12 cellular contexts compared by ENCODE assay signal in the genomic region with DNA sequence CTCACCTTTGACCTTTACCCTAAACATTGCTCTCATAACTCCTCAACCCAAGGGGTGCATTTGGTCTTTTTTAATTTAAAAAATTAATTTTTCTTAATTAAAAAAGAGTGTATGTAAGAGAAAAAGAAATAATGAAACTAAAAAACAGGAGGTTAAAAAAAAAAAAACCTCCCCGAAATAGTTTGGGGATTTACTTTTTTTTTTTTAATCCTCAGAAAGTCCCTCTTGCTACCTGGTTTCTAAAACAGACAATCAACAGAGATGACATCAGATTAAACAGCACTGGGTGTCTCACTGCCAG.
A peak's percentile ranks its signal among the peaks of the same experiment; 100 is the strongest.
DNase-seq lines count a peak whose midpoint lies in the region; ATAC-seq and TF ChIP-seq lines count a peak whose summit lies in the region.
"Had no signal": no experiment of that assay in that cellular context is flagged by ENCODE, and none has a peak within 500 bp of the region (broad histone marks: within the 10 kb centered on the region; RNA-seq: fewer than 3 reads in every experiment).

No MANE protein-coding gene starts in this region.

- intact Hi-C loops in Caco-2 (cut with micrococcal nuclease; ENCODE audit: unreplicated experiment) = no loop called here
- intact Hi-C loops in heart left ventricle (cut with DNase I) = loop anchor here in 2 of 10 donors (5.0 to 10.0 kb wide), 2 partner anchors 155 to 297 kb away; partner anchors contain the start of gene SOX9 (in 1 of the 2)

- no peaks in the 10 kb centered on the region for H4K20me1 ChIP-seq in MM.1S (ENCODE audit: insufficient read depth, low read length)
- H4K20me1 ChIP-seq in hepatocyte (ENCODE audit: insufficient read depth, poor library complexity, severe bottlenecking) = no peaks in the 10 kb centered on the region

- no peak overlapping the region for H3K4me3 Mint-ChIP-seq in Caco-2 (ENCODE audit: unreplicated experiment)
- H3K4me3 Mint-ChIP-seq in HFFc6 = peak overlapping the region; percentile 71; the same call in 1 of the 2 replicates
- no peak overlapping the region for H3K4me3 Mint-ChIP-seq in T-cell
- H3K4me3 Mint-ChIP-seq: activated T-cell treated with anti-CD3 and anti-CD28 coated beads, Interleukin-2, amount 50 U/mL, for 4 hours had no signal

- H3K4me1 Mint-ChIP-seq in Caco-2 (ENCODE audit: low read depth, unreplicated experiment) (peaks cover 44% of the 10 kb centered on the region), HFFc6 (ENCODE audit: low read depth) (peaks cover 49% of the 10 kb centered on the region), T-cell (peaks cover 0 to 24% (median 3%) of the 10 kb centered on the region in 3 donors)

- H3K4me3 ChIP-seq in Caco-2 (ENCODE audit: low read depth, low read length) (no peak overlapping the region), MM.1S (ENCODE audit: low read length) (peak overlapping the region; percentile 30; the same call in 1 of the 2 replicates), hepatocyte (no peak overlapping the region), heart left ventricle (no peak overlapping the region)
- H3K4me3 ChIP-seq: prostate gland had no signal

- peak overlapping the region; percentile 77 for H3K9ac ChIP-seq in MM.1S (ENCODE audit: low read length)

- no peak for TF ChIP-seq POLR2A in heart left ventricle (IDR thresholded peaks at IDR 0.05)

- 89% methylated on average over 1 of the region's 1 CpG for WGBS in hepatocyte (ENCODE audit: low lambda C conversion rate, missing lambda C conversion rate)
- WGBS in heart left ventricle, 4 donors = 88 to 98% (median 91%) methylated on average over 1 of the region's 1 CpG

- H2AFZ ChIP-seq in MM.1S (ENCODE audit: low read length) (no peak overlapping the region), hepatocyte (no peak overlapping the region)

- BruUV-seq in Caco-2 (replicated peaks; lab: Mats Ljungman, UMichigan) = no TSS peak

- H3F3A ChIP-seq in MM.1S (ENCODE audit: insufficient read depth, low read length) = peaks cover 31% of the 10 kb centered on the region

- H3K36me3 Mint-ChIP-seq in Caco-2 (ENCODE audit: insufficient read depth, unreplicated experiment) = peaks cover 52% of the 10 kb centered on the region
- H3K36me3 Mint-ChIP-seq in HFFc6 (ENCODE audit: low read depth) = peaks cover 12% of the 10 kb centered on the region
- H3K36me3 Mint-ChIP-seq in T-cell = peaks cover 4% of the 10 kb centered on the region

- H3K27me3 ChIP-seq in Caco-2 (replicated peaks; ENCODE audit: control insufficient read depth, insufficient read depth, low read length) (no peaks in the 10 kb centered on the region), MM.1S (replicated peaks; ENCODE audit: insufficient read depth, low read length) (no peaks in the 10 kb centered on the region), hepatocyte (no peaks in the 10 kb centered on the region), heart left ventricle (no peaks in the 10 kb centered on the region)

- H3K27me3 Mint-ChIP-seq in Caco-2 (ENCODE audit: insufficient read depth, unreplicated experiment) = no peaks in the 10 kb centered on the region
- H3K27me3 Mint-ChIP-seq in HFFc6 (ENCODE audit: insufficient read depth) = no peaks in the 10 kb centered on the region; the same call in 1 of the 2 replicates
- no peaks in the 10 kb centered on the region for H3K27me3 Mint-ChIP-seq in T-cell

- H3K79me2 ChIP-seq in MM.1S (ENCODE audit: low read length) = peaks cover 87% of the 10 kb centered on the region
- peaks cover 33% of the 10 kb centered on the region for H3K79me2 ChIP-seq in hepatocyte

- peaks cover 20% of the 10 kb centered on the region for H3K9me3 Mint-ChIP-seq in Caco-2 (ENCODE audit: unreplicated experiment)
- H3K9me3 Mint-ChIP-seq in HFFc6 = peaks cover 18% of the 10 kb centered on the region
- peaks cover 4 to 6% (median 5%) of the 10 kb centered on the region in 3 donors for H3K9me3 Mint-ChIP-seq in T-cell

- H3K27ac Mint-ChIP-seq in Caco-2 (ENCODE audit: unreplicated experiment) = peak overlapping the region; percentile 70
- peak overlapping the region; percentile 96 for H3K27ac Mint-ChIP-seq in HFFc6
- no peak overlapping the region for H3K27ac Mint-ChIP-seq in T-cell

- CTCF ChIA-PET in Caco-2 (lab: Charles Lee) = no interaction called here
- CTCF ChIA-PET in T-cell (lab: Charles Lee) = no interaction called here

- H3K36me3 ChIP-seq in Caco-2 (ENCODE audit: control insufficient read depth, insufficient read depth, low read length) (peaks cover 3% of the 10 kb centered on the region), MM.1S (replicated peaks; ENCODE audit: insufficient read depth, low read length) (peaks cover 12% of the 10 kb centered on the region; the same call in 1 of the 2 replicates), hepatocyte (replicated peaks; ENCODE audit: insufficient read depth, low read depth) (no peaks in the 10 kb centered on the region), heart left ventricle (no peaks in the 10 kb centered on the region)
- H3K36me3 ChIP-seq: prostate gland had no signal

- peaks cover 49% of the 10 kb centered on the region for H3K4me1 ChIP-seq in Caco-2
- peaks cover 38% of the 10 kb centered on the region for H3K4me1 ChIP-seq in MM.1S (ENCODE audit: low read length)
- peaks cover 48% of the 10 kb centered on the region for H3K4me1 ChIP-seq in hepatocyte (ENCODE audit: insufficient read depth)
- peaks cover 0 to 19% (median 5%) of the 10 kb centered on the region in 12 donors for H3K4me1 ChIP-seq in heart left ventricle
- H3K4me1 ChIP-seq: prostate gland had no signal

- H3K4me2 ChIP-seq in MM.1S (ENCODE audit: low read depth, low read length) = peak overlapping the region; percentile 81
- peak overlapping the region; percentile 10 for H3K4me2 ChIP-seq in hepatocyte

- peaks cover 14% of the 10 kb centered on the region for H3K9me3 ChIP-seq in Caco-2
- no peaks in the 10 kb centered on the region for H3K9me3 ChIP-seq in MM.1S (replicated peaks; ENCODE audit: insufficient read depth, low read length)
- peaks cover 9% of the 10 kb centered on the region for H3K9me3 ChIP-seq in hepatocyte (ENCODE audit: low read depth)
- peaks cover 0 to 20% (median 12%) of the 10 kb centered on the region in 12 donors for H3K9me3 ChIP-seq in heart left ventricle
- H3K9me3 ChIP-seq: prostate gland had no signal

- H3K27ac ChIP-seq in MM.1S (ENCODE audit: low read length) = peak overlapping the region; percentile 96
- peak overlapping the region; percentile 97 for H3K27ac ChIP-seq in hepatocyte
- no peak overlapping the region for H3K27ac ChIP-seq in heart left ventricle

- H3K9me2 ChIP-seq in MM.1S (replicated peaks; ENCODE audit: insufficient read depth, low read length) = no peaks in the 10 kb centered on the region
- no peaks in the 10 kb centered on the region for H3K9me2 ChIP-seq in hepatocyte (replicated peaks; ENCODE audit: insufficient read depth)

- ATAC-seq in heart left ventricle = no peak
- ATAC-seq in HG03196 (IDR thresholded peaks at IDR 0.05; ENCODE audit: unreplicated experiment) = no peak
- no peak for ATAC-seq in T-cell (replicated peaks in 1 of 4)

- no peak for DNase-seq in Caco-2
- DNase-seq in HFFc6 = no peak
- DNase-seq in MM.1S = no peak
- no peak for DNase-seq in hepatocyte (ENCODE audit: low spot score)
- no peak for DNase-seq in heart left ventricle
- no peak for DNase-seq in NCI-H2171 treated with DMSO at 0.1 percent for 48 hours (lab: John Stamatoyannopoulos, UW)
- no peak for DNase-seq in T-cell
- DNase-seq: activated T-cell treated with anti-CD3 and anti-CD28 coated beads, Interleukin-2, amount 50 U/mL, for 4 hours; foreskin melanocyte; NCI-H2107 had no signal

- POLR2A ChIA-PET in Caco-2 (lab: Charles Lee) = no interaction called here
- POLR2A ChIA-PET in T-cell (lab: Charles Lee) = no interaction called here

- TF ChIP-seq CTCF in Caco-2 (IDR thresholded peaks at IDR 0.05; ENCODE audit: insufficient read depth in 1 of 2, low read depth in 1 of 2, low read length in 1 of 2, severe bottlenecking in 1 of 2, unreplicated experiment in 1 of 2) = no peak
- no peak for TF ChIP-seq CTCF in HFFc6 (IDR thresholded peaks at IDR 0.05)
- TF ChIP-seq CTCF in MM.1S (IDR thresholded peaks at IDR 0.05; ENCODE audit: low read length) = no peak
- no peak for TF ChIP-seq CTCF in hepatocyte (IDR thresholded peaks at IDR 0.05; ENCODE audit: poor library complexity)
- TF ChIP-seq CTCF in heart left ventricle (IDR thresholded peaks at IDR 0.05) = no peak

Comparison
In these comparisons a context has a peak if more than half of its experiments do, and no peak if none do; other contexts are left out.
1. H3K27ac Mint-ChIP-seq: peak in Caco-2 (single experiment) and HFFc6 (single experiment); none in T-cell (0 of 2).
2. H3K27ac ChIP-seq: peak in MM.1S (single experiment) and hepatocyte (single experiment); none in heart left ventricle (0 of 12).